In genomic region chr7:131499801-131500200, GRCh38 we compare ENCODE assay signal across 19 cellular contexts. TPM values are rescaled to one million over a fixed set of nuclear protein-coding genes. Genes with fewer than 3 reads are reported as not detected.
DNase-seq lines count a peak whose midpoint lies in the region; ATAC-seq, FAIRE-seq and TF ChIP-seq lines count a peak whose summit lies in the region.
"Had no signal": no experiment of that assay in that cellular context is flagged by ENCODE, and none has a peak within 500 bp of the region (broad histone marks: within the 10 kb centered on the region; RNA-seq: fewer than 3 reads in every experiment).

No MANE protein-coding gene starts in this region.

- no peaks in the 10 kb centered on the region; the same call in 1 of the 2 replicates for H3K79me1 ChIP-seq in H1 (ENCODE audit: low read depth, low read length)

- peaks cover 35% of the 10 kb centered on the region; the same call in 1 of the 2 replicates for H3K36me3 ChIP-seq in SK-N-MC (ENCODE audit: insufficient read depth, low read length)
- peaks cover 29 to 75% (median 60%) of the 10 kb centered on the region in 4 experiments for H3K36me3 ChIP-seq in H1 (ENCODE audit: control insufficient read depth in 2 of 4, insufficient read depth in 4 of 4, low read length in 3 of 4)

- TF ChIP-seq EP300 in H1 (IDR thresholded peaks at IDR 0.05; ENCODE audit: borderline replicate concordance in 1 of 2, low read depth in 2 of 2, low read length in 2 of 2): no peak

- H3K18ac ChIP-seq in H1 (ENCODE audit: extremely low read depth, low read length): no peak overlapping the region

- H3K9ac ChIP-seq in SK-N-MC (ENCODE audit: insufficient read length) (no peak overlapping the region), H1 (replicated peaks in 1 of 4; ENCODE audit: extremely low read depth in 1 of 4, low read depth in 3 of 4, low read length in 3 of 4) (no peak overlapping the region)
- H3K9ac ChIP-seq: BLaER1 treated with 17β-estradiol and CSF1 and Interleukin-3, amounts not matched to agents 10 nM and 100 nM; GM23248 had no signal

- TF ChIP-seq RAD21 in H1 (IDR thresholded peaks at IDR 0.05 in 1 of 2, conservative IDR thresholded peaks at IDR 0.05 in 1 of 2; ENCODE audit: low read depth in 2 of 2, low read length in 2 of 2): no peak

- H2BK12ac ChIP-seq in H1 (ENCODE audit: low read depth, low read length): no peak overlapping the region

- H3K4me3 ChIP-seq in SK-N-MC: no peak overlapping the region
- H3K4me3 ChIP-seq in H1 (ENCODE audit: extremely low read depth in 1 of 4, insufficient read depth in 2 of 4, low read depth in 3 of 4, low read length in 4 of 4): no peak overlapping the region
- H3K4me3 ChIP-seq: BLaER1 treated with 17β-estradiol and CSF1 and Interleukin-3, amounts not matched to agents 10 nM and 100 nM; GM12878; GM23248 had no signal

- POLR2A ChIA-PET in CD4-positive, alpha-beta T cell (lab: Charles Lee): no interaction called here
- POLR2A ChIA-PET in H1 (lab: Charles Lee; ENCODE audit: partially characterized antibody): interaction anchor here (1.0 kb wide), 1 partner anchor 155 kb away, joined by 3 read pairs; no protein-coding TSS in a partner anchor

- no peaks in the 10 kb centered on the region for H3K27me3 ChIP-seq in CD4-positive, alpha-beta T cell (ENCODE audit: control insufficient read depth, insufficient read depth, low read length)
- no peaks in the 10 kb centered on the region for H3K27me3 ChIP-seq in H1 (replicated peaks in 1 of 4; ENCODE audit: control insufficient read depth in 3 of 4, extremely low read depth in 1 of 4, insufficient read depth in 3 of 4, low read length in 3 of 4)
- H3K27me3 ChIP-seq: BLaER1 treated with 17β-estradiol and CSF1 and Interleukin-3, amounts not matched to agents 10 nM and 100 nM had no signal

- no peaks in the 10 kb centered on the region for H3K9me3 ChIP-seq in CD4-positive, alpha-beta T cell (ENCODE audit: control insufficient read depth, low read length)
- H3K9me3 ChIP-seq in SK-N-MC (ENCODE audit: low read depth, low read length) (no peaks in the 10 kb centered on the region), H1 (ENCODE audit: insufficient read depth in 2 of 2, low read depth in 1 of 2, low read length in 1 of 2) (no peaks in the 10 kb centered on the region)
- H3K9me3 ChIP-seq: BLaER1 treated with 17β-estradiol and CSF1 and Interleukin-3, amounts not matched to agents 10 nM and 100 nM had no signal

- intact Hi-C loops in activated CD4-positive, alpha-beta T cell treated with anti-CD3 and anti-CD28 coated beads, Interleukin-2, amount 10 ng/mL, durations not matched to agents 24 days and 14 days (cut with micrococcal nuclease): loop anchor here (5.0 kb wide), 2 partner anchors 172 to 388 kb away; partner anchors contain the start of gene MKLN1
- intact Hi-C loops in CD4-positive, alpha-beta T cell (cut with DNase I, micrococcal nuclease): no loop called here

- no peak overlapping the region for H2BK5ac ChIP-seq in H1 (ENCODE audit: low read depth, low read length)

- H2AK5ac ChIP-seq in H1 (ENCODE audit: low read depth, low read length): no peak overlapping the region

- CTCF ChIA-PET in CD4-positive, alpha-beta T cell (lab: Charles Lee): interaction anchor here (1.8 kb wide), 1 partner anchor 13 kb away, joined by 5 read pairs; no protein-coding TSS in a partner anchor
- CTCF ChIA-PET in H1 (lab: Charles Lee; ENCODE audit: partially characterized antibody): interaction anchor here (0.6 to 3.5 kb wide), 6 partner anchors 11 to 603 kb away, joined by 3 to 19 read pairs (median 4); no protein-coding TSS in a partner anchor

- H3K4ac ChIP-seq in H1 (replicated peaks; ENCODE audit: insufficient read length, low read depth, low read length): no peak overlapping the region

- H3K14ac ChIP-seq in H1 (ENCODE audit: insufficient read length): no peak overlapping the region

- no peak; a peak in 1 of 3 replicates for TF ChIP-seq POLR2A in H1 (IDR thresholded peaks at IDR 0.05; ENCODE audit: control extremely low read depth in 1 of 2, low read depth in 2 of 2, low read length in 2 of 2)

- no peak overlapping the region for H3K27ac Mint-ChIP-seq in activated CD4-positive, alpha-beta T cell treated with anti-CD3 and anti-CD28 coated beads, Interleukin-2, amount 10 ng/mL, durations not matched to agents 24 days and 14 days
- H3K27ac Mint-ChIP-seq in CD4-positive, alpha-beta T cell: peak overlapping the region; percentile 57
- H3K27ac Mint-ChIP-seq: B cell had no signal

- WGBS in H1 (ENCODE audit: extremely low coverage in 1 of 2, insufficient coverage in 1 of 2, insufficient read length in 1 of 2, insufficient replicate concordance in 2 of 2, low coverage in 1 of 2, low lambda C conversion rate in 2 of 2, missing lambda C conversion rate in 1 of 2), 2 experiments: 96% methylated on average over 6 of the region's 6 CpGs; no CpG with 5 or more reads in 1 of the 2 experiments

- no peak overlapping the region for H2BK120ac ChIP-seq in H1 (replicated peaks; ENCODE audit: low read depth, low read length)

- no peaks in the 10 kb centered on the region for H3K27me3 Mint-ChIP-seq in activated CD4-positive, alpha-beta T cell treated with anti-CD3 and anti-CD28 coated beads, Interleukin-2, amount 10 ng/mL, durations not matched to agents 24 days and 14 days
- no peaks in the 10 kb centered on the region for H3K27me3 Mint-ChIP-seq in CD4-positive, alpha-beta T cell
- H3K27me3 Mint-ChIP-seq: B cell; CD8-positive, alpha-beta memory T cell had no signal

- no peak overlapping the region for H3K4me2 ChIP-seq in H1 (ENCODE audit: insufficient read depth in 1 of 2, low read depth in 2 of 2, low read length in 2 of 2)

- no peaks in the 10 kb centered on the region for H3K9me3 Mint-ChIP-seq in activated CD4-positive, alpha-beta T cell treated with anti-CD3 and anti-CD28 coated beads, Interleukin-2, amount 10 ng/mL, durations not matched to agents 24 days and 14 days
- H3K9me3 Mint-ChIP-seq in CD4-positive, alpha-beta T cell: no peaks in the 10 kb centered on the region
- H3K9me3 Mint-ChIP-seq: CD8-positive, alpha-beta memory T cell; H9 had no signal

- H3K27ac ChIP-seq in CD4-positive, alpha-beta T cell (ENCODE audit: low read depth, low read length): no peak overlapping the region
- H3K27ac ChIP-seq in SK-N-MC: 0 out of 2 replicates have a peak overlapping the region, but pooled peaks have one; percentile 21
- no peak overlapping the region for H3K27ac ChIP-seq in H1 (ENCODE audit: low read depth, low read length)
- H3K27ac ChIP-seq: BLaER1 treated with 17β-estradiol and CSF1 and Interleukin-3, amounts not matched to agents 10 nM and 100 nM had no signal

- no peak overlapping the region for H3K23ac ChIP-seq in H1 (ENCODE audit: insufficient read length)

- no peak for ATAC-seq in CD4-positive, alpha-beta T cell (ENCODE audit: poor library complexity)
- ATAC-seq in GM21576 (IDR thresholded peaks at IDR 0.05; ENCODE audit: unreplicated experiment): no peak
- ATAC-seq: GM12878 had no signal

- H3K79me2 ChIP-seq in H1 (ENCODE audit: control insufficient read depth in 1 of 2, insufficient read depth in 2 of 2, low read length in 2 of 2): no peaks in the 10 kb centered on the region; a peak in 1 of 4 replicates

- H3K56ac ChIP-seq in H1 (replicated peaks; ENCODE audit: insufficient read length, low read depth, low read length): no peak overlapping the region

- H3K4me1 ChIP-seq in H1 (replicated peaks in 1 of 4; ENCODE audit: control insufficient read depth in 3 of 4, insufficient read depth in 4 of 4, low read length in 3 of 4): peaks cover 0 to 5% (median 0%) of the 10 kb centered on the region in 4 experiments; a peak in 1 of 7 replicates

- H4K8ac ChIP-seq in H1 (ENCODE audit: extremely low read depth, insufficient read depth, low read length): no peak overlapping the region

- no peak for TF ChIP-seq CTCF in CD4-positive, alpha-beta T cell (IDR thresholded peaks at IDR 0.05)
- TF ChIP-seq CTCF in H1 (IDR thresholded peaks at IDR 0.05; ENCODE audit: control extremely low read depth in 1 of 3, insufficient read depth in 1 of 3, low read depth in 1 of 3, low read length in 3 of 3): no peak

- no peak for FAIRE-seq in H1 (lab: Jason Lieb, UNC)
- FAIRE-seq: GM12878, GM19239 had no signal

- no peaks in the 10 kb centered on the region; the same call in 1 of the 2 replicates for H3K23me2 ChIP-seq in H1 (ENCODE audit: low read depth, low read length)

- H3K36me3 Mint-ChIP-seq in activated CD4-positive, alpha-beta T cell treated with anti-CD3 and anti-CD28 coated beads, Interleukin-2, amount 10 ng/mL, durations not matched to agents 24 days and 14 days (ENCODE audit: low read depth): peaks cover 19% of the 10 kb centered on the region
- H3K36me3 Mint-ChIP-seq in CD4-positive, alpha-beta T cell (ENCODE audit: low read depth): peaks cover 21% of the 10 kb centered on the region

- H3K4me1 Mint-ChIP-seq in activated CD4-positive, alpha-beta T cell treated with anti-CD3 and anti-CD28 coated beads, Interleukin-2, amount 10 ng/mL, durations not matched to agents 24 days and 14 days: peaks cover 31% of the 10 kb centered on the region
- H3K4me1 Mint-ChIP-seq in CD4-positive, alpha-beta T cell (ENCODE audit: low read depth): peaks cover 33% of the 10 kb centered on the region

- no peak overlapping the region for H4K5ac ChIP-seq in H1 (ENCODE audit: insufficient read length, low read depth, low read length)

- H4K20me1 ChIP-seq in H1 (replicated peaks in 1 of 2; ENCODE audit: control insufficient read depth in 1 of 2, insufficient read depth in 2 of 2, low read length in 2 of 2): peaks cover 4 to 10% of the 10 kb centered on the region in 2 experiments

- no peak overlapping the region for H2AFZ ChIP-seq in H1 (ENCODE audit: low read length)
- H2AFZ ChIP-seq: GM23248 had no signal

- H3K4me3 Mint-ChIP-seq in activated CD4-positive, alpha-beta T cell treated with anti-CD3 and anti-CD28 coated beads, Interleukin-2, amount 10 ng/mL, durations not matched to agents 24 days and 14 days: no peak overlapping the region
- H3K4me3 Mint-ChIP-seq in CD4-positive, alpha-beta T cell: no peak overlapping the region
- H3K4me3 Mint-ChIP-seq: B cell; CD8-positive, alpha-beta memory T cell; H9 had no signal

- no peak overlapping the region for H2BK20ac ChIP-seq in H1 (ENCODE audit: low read length)

- peak; percentile 54 for DNase-seq in activated CD4-positive, alpha-beta T cell treated with anti-CD3 and anti-CD28 coated beads, Interleukin-2, amount 10 ng/mL, durations not matched to agents 24 days and 14 days
- DNase-seq in activated CD4-positive, alpha-beta T cell treated with anti-CD3 and anti-CD28 coated beads, Interleukin-2, amount 50 U/mL, for 1 hour: no peak
- DNase-seq in CD4-positive, alpha-beta T cell: no peak
- DNase-seq in SK-N-MC (ENCODE audit: low read depth, low spot score): no peak
- no peak for DNase-seq in H1 (ENCODE audit: low read depth in 1 of 2, low spot score in 2 of 2)
- DNase-seq in NCI-H2227 (lab: John Stamatoyannopoulos, UW; ENCODE audit: unreplicated experiment): no peak
- DNase-seq: CD8-positive, alpha-beta memory T cell; COR-L47; DMS 273 treated with DMSO at 0.1 percent for 48 hours; DMS53; DND-41; EL; GM23248; H9 had no signal

- H2BK15ac ChIP-seq in H1 (ENCODE audit: low read length): no peak overlapping the region

- no peak overlapping the region for H4K91ac ChIP-seq in H1 (replicated peaks; ENCODE audit: insufficient read length, low read length)

RNA-seq across cellular contexts. Expression of gene PODXL, which starts 56.6 kb away (rescaled TPM):
- total RNA-seq in activated CD4-positive, alpha-beta T cell treated with anti-CD3 and anti-CD28 coated beads, Interleukin-2, amount 10 ng/mL, durations not matched to agents 24 days and 14 days: 0.47 and 0.71 TPM in 2 replicates
- under 1 TPM; 0.16 to 0.47 TPM for total RNA-seq in CD4-positive, alpha-beta T cell
- total RNA-seq in H1 (2021; fragmentation: NEBNext Ultra II Directional; extraction: Animal tissue kit (Norgen Biotek cat#: 25700)): 925 and 945 TPM in 2 replicates
- 638 and 872 TPM in 2 replicates for polyA plus RNA-seq in H1 (2011; rRNA removed)
- 613 TPM for polyA plus RNA-seq in H1 (2011; cell fraction: cytosol; rRNA removed)
- 1,168 TPM for polyA plus RNA-seq in H1 (2011; cell fraction: nucleus; rRNA removed)
- polyA plus RNA-seq in H1 (2012, experiment 1 of 2): 630 to 776 TPM (median 695 TPM) in 4 replicates
- polyA plus RNA-seq in H1 (2012, experiment 2 of 2): 245 TPM
- polyA plus RNA-seq in H1 (2013, experiment 1 of 2): 1,216 TPM
- polyA plus RNA-seq in H1 (2013, experiment 2 of 2): 1,270 TPM
- polyA minus RNA-seq in H1 (2011; rRNA and poly(A)+ RNA removed): 937 and 993 TPM in 2 replicates
- polyA minus RNA-seq in H1 (2011; cell fraction: cytosol; rRNA and poly(A)+ RNA removed): 707 TPM
- 436 TPM for polyA minus RNA-seq in H1 (2011; cell fraction: nucleus; rRNA and poly(A)+ RNA removed)

Comparison
In these comparisons a context has a peak if more than half of its experiments do, and no peak if none do; other contexts are left out.
1. RNA of gene PODXL, which starts 56.6 kb away (total RNA-seq): 925 to 945 TPM in H1; 0.16 to 0.47 TPM in CD4-positive, alpha-beta T cell and 0.47 to 0.71 TPM in activated CD4-positive, alpha-beta T cell treated with anti-CD3 and anti-CD28 coated beads, Interleukin-2, amount 10 ng/mL, durations not matched to agents 24 days and 14 days; every median in the first group is over 100 times any median in the second.